ENCODE assay signal across 18 cellular contexts in the genomic region with DNA sequence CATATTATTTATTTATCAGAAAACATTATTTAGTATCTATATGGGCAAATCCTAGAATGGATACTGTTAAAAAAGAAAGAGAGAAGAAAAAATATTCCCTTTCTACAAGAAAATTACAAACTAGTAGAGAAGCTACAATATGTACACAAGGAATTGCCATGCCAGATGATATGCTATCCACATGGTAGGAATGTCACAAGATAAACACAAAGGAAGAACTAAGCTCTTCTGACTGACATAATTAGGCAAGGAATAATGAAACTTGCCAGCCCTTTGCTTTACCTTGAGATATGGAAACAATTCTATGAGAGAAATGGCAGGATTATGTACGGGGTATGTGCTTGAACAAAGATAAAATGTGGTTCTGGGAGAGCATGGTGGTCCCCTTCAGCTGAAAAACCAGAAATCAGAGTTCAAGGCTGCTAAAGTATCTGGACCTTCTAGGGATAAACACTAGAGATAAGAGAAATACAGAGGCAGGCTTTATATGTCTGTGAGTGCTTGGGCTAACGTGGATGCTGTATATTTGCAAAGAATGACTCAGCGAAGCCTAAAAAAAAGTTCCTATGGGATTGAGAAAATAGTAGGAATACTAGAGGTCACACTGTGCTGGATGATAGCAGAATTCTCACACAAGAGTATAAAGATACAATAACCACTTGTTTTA.
A peak's percentile ranks its signal among the peaks of the same experiment; 100 is the strongest.
DNase-seq lines count a peak whose midpoint lies in the region; ATAC-seq, FAIRE-seq and TF ChIP-seq lines count a peak whose summit lies in the region.
"Had no signal": no experiment of that assay in that cellular context is flagged by ENCODE, and none has a peak within 500 bp of the region (broad histone marks: within the 10 kb centered on the region; RNA-seq: fewer than 3 reads in every experiment).

No MANE protein-coding gene starts in this region.

- no peak for TF ChIP-seq POLR2A in H54 (IDR thresholded peaks at IDR 0.05; ENCODE audit: low read depth, low read length)

- no peaks in the 10 kb centered on the region for H3K27me3 ChIP-seq in PC-9 (ENCODE audit: insufficient read depth, low read depth)
- no peaks in the 10 kb centered on the region for H3K27me3 ChIP-seq in hepatocyte
- no peaks in the 10 kb centered on the region for H3K27me3 ChIP-seq in smooth muscle cell (ENCODE audit: low read depth)
- H3K27me3 ChIP-seq: SJCRH30 had no signal

- H3K9me3 ChIP-seq in PC-9 (ENCODE audit: insufficient read depth, low read depth) (no peaks in the 10 kb centered on the region), hepatocyte (ENCODE audit: low read depth) (no peaks in the 10 kb centered on the region), smooth muscle cell (replicated peaks; ENCODE audit: low read depth) (no peaks in the 10 kb centered on the region)
- H3K9me3 ChIP-seq: SJCRH30 had no signal

- H3F3A ChIP-seq in PC-9 (ENCODE audit: insufficient read depth, low read depth) = no peaks in the 10 kb centered on the region
- peaks cover 9% of the 10 kb centered on the region for H3F3A ChIP-seq in smooth muscle cell (ENCODE audit: low read depth)

- no peak overlapping the region for H3K27ac Mint-ChIP-seq in naive thymus-derived CD8-positive, alpha-beta T cell
- H3K27ac Mint-ChIP-seq: CD4-positive, alpha-beta memory T cell; IgD-negative memory B cell had no signal

- TF ChIP-seq CTCF in PC-9 (conservative IDR thresholded peaks at IDR 0.05) (no peak), hepatocyte (IDR thresholded peaks at IDR 0.05; ENCODE audit: poor library complexity) (no peak), smooth muscle cell (IDR thresholded peaks at IDR 0.05; ENCODE audit: borderline replicate concordance, insufficient read depth, poor library complexity, severe bottlenecking) (no peak)

- no peaks in the 10 kb centered on the region for H3K36me3 ChIP-seq in PC-9 (ENCODE audit: low read depth)
- no peaks in the 10 kb centered on the region for H3K36me3 ChIP-seq in hepatocyte (replicated peaks; ENCODE audit: insufficient read depth, low read depth)
- no peaks in the 10 kb centered on the region for H3K36me3 ChIP-seq in smooth muscle cell (ENCODE audit: low read depth)
- H3K36me3 ChIP-seq: SJCRH30 had no signal

- ATAC-seq in naive thymus-derived CD8-positive, alpha-beta T cell = no peak
- ATAC-seq in GM18858 (IDR thresholded peaks at IDR 0.05; ENCODE audit: unreplicated experiment) = no peak

- H3K4me1 Mint-ChIP-seq in naive thymus-derived CD8-positive, alpha-beta T cell = peaks cover 0 to 1% (median 0%) of the 10 kb centered on the region in 4 donors
- H3K4me1 Mint-ChIP-seq: CD4-positive, alpha-beta memory T cell; IgD-negative memory B cell had no signal

- H4K20me1 ChIP-seq in PC-9 (ENCODE audit: insufficient read depth) (no peaks in the 10 kb centered on the region), hepatocyte (ENCODE audit: insufficient read depth, poor library complexity, severe bottlenecking) (no peaks in the 10 kb centered on the region), smooth muscle cell (ENCODE audit: low read depth) (no peaks in the 10 kb centered on the region)

- 31% methylated on average over 3 of the region's 3 CpGs for WGBS in hepatocyte (ENCODE audit: low lambda C conversion rate, missing lambda C conversion rate)
- 13% methylated on average over 3 of the region's 3 CpGs for WGBS in smooth muscle cell (ENCODE audit: low lambda C conversion rate)

- H3K4me2 ChIP-seq in PC-9 (no peak overlapping the region), hepatocyte (peak overlapping the region; percentile 26), smooth muscle cell (peak overlapping the region; percentile 79)

- H3K4me1 ChIP-seq in PC-9 (replicated peaks; ENCODE audit: insufficient read depth) (no peaks in the 10 kb centered on the region), hepatocyte (ENCODE audit: insufficient read depth) (no peaks in the 10 kb centered on the region), smooth muscle cell (ENCODE audit: low read depth) (peaks cover 13% of the 10 kb centered on the region)
- H3K4me1 ChIP-seq: SJCRH30 had no signal

- POLR2A ChIA-PET in PC-9 (lab: Charles Lee; ENCODE audit: unreplicated experiment) = no interaction called here
- POLR2A ChIA-PET in naive thymus-derived CD8-positive, alpha-beta T cell (lab: Charles Lee) = no interaction called here

- BruUV-seq in PC-9 (replicated peaks; lab: Mats Ljungman, UMichigan) = no TSS peak

- peak; percentile 84 for FAIRE-seq in H54 (lab: Jason Lieb, UNC)
- FAIRE-seq: GM12891, GM18507 had no signal

- H3K36me3 Mint-ChIP-seq in naive thymus-derived CD8-positive, alpha-beta T cell = no peaks in the 10 kb centered on the region
- H3K36me3 Mint-ChIP-seq: CD4-positive, alpha-beta memory T cell; IgD-negative memory B cell had no signal

- no peak overlapping the region for H3K4me3 Mint-ChIP-seq in naive thymus-derived CD8-positive, alpha-beta T cell
- H3K4me3 Mint-ChIP-seq: CD4-positive, alpha-beta memory T cell; IgD-negative memory B cell had no signal

- H3K9ac ChIP-seq in smooth muscle cell (ENCODE audit: low read depth) = no peak overlapping the region

- peaks cover 0 to 10% (median 0%) of the 10 kb centered on the region in 9 donors for H3K9me3 Mint-ChIP-seq in naive thymus-derived CD8-positive, alpha-beta T cell
- H3K9me3 Mint-ChIP-seq: IgD-negative memory B cell had no signal

- no peaks in the 10 kb centered on the region for H3K9me2 ChIP-seq in PC-9 (ENCODE audit: insufficient read depth)
- no peaks in the 10 kb centered on the region for H3K9me2 ChIP-seq in hepatocyte (replicated peaks; ENCODE audit: insufficient read depth)

- H2AFZ ChIP-seq in PC-9 (peak overlapping the region; percentile 46; the same call in 1 of the 2 replicates), hepatocyte (no peak overlapping the region), smooth muscle cell (ENCODE audit: low read depth) (no peak overlapping the region)

- no peak for DNase-seq in H54 (ENCODE audit: insufficient read length, low spot score)
- DNase-seq in PC-9 = no peak
- peak; percentile 26 for DNase-seq in hepatocyte (ENCODE audit: low spot score)
- no peak for DNase-seq in smooth muscle cell (lab: John Stamatoyannopoulos, UW; ENCODE audit: unreplicated experiment)
- DNase-seq in naive thymus-derived CD8-positive, alpha-beta T cell = no peak
- DNase-seq in NCI-H446 treated with DMSO at 0.1 percent for 48 hours (lab: John Stamatoyannopoulos, UW) = no peak
- DNase-seq: CD4-positive, alpha-beta memory T cell; DND-41; GF-D8; H7; Kasumi-1; NCI-H1105 treated with DMSO at 0.1 percent for 48 hours; NCI-H187 treated with DMSO at 0.1 percent for 48 hours; SJCRH30 had no signal

- H3K79me2 ChIP-seq in PC-9 (ENCODE audit: low read depth) (no peaks in the 10 kb centered on the region), hepatocyte (no peaks in the 10 kb centered on the region), smooth muscle cell (ENCODE audit: low read depth) (no peaks in the 10 kb centered on the region)

- intact Hi-C loops in PC-9 (cut with micrococcal nuclease; ENCODE audit: unreplicated experiment) = no loop called here

- H3K27ac ChIP-seq in PC-9 (no peak overlapping the region), hepatocyte (peak overlapping the region; percentile 44), smooth muscle cell (ENCODE audit: low read depth) (peak overlapping the region; percentile 59)
- H3K27ac ChIP-seq: SJCRH30 had no signal

- H3K4me3 ChIP-seq in PC-9 = no peak overlapping the region
- H3K4me3 ChIP-seq in hepatocyte = no peak overlapping the region
- H3K4me3 ChIP-seq in smooth muscle cell = no peak overlapping the region
- H3K4me3 ChIP-seq: SJCRH30 had no signal

- no peaks in the 10 kb centered on the region for H3K27me3 Mint-ChIP-seq in naive thymus-derived CD8-positive, alpha-beta T cell
- H3K27me3 Mint-ChIP-seq: CD4-positive, alpha-beta memory T cell; IgD-negative memory B cell had no signal

- CTCF ChIA-PET in PC-9 (lab: Charles Lee) = no interaction called here
